ENCODE assay signal across 15 cellular contexts in the genomic region with DNA sequence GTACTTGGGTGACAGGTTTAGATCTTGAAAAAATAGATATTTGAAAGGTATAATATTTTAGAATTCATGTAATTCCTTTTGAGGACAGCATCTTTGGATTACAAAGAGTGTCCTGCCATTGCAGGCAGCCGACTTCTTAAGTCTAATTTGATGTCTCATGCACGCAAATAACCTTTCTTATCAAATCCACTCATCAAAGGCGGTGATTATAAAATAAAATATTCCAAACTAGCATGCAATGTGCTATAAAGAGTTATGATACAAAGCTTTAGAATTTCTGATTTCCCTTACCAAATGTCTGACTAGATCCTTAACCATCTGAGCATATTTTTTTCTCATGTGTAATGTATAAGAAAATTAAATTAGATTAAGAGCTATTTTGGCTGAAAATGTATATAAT.
"Had no signal": no experiment of that assay in that cellular context is flagged by ENCODE, and none has a peak within 500 bp of the region (broad histone marks: within the 10 kb centered on the region; RNA-seq: fewer than 3 reads in every experiment).

No MANE protein-coding gene starts in this region.

- ATAC-seq: activated CD4-positive, CD25-positive, alpha-beta regulatory T cell treated with anti-CD3 and anti-CD28 coated beads, Interleukin-2, amount 50 U/mL, for 24 hours; activated CD8-positive, alpha-beta T cell treated with anti-CD3 and anti-CD28 coated beads for 36 hours had no signal

- H3K4me3 ChIP-seq: Peyer's patch, SJCRH30 had no signal

- DNase-seq: activated CD4-positive, alpha-beta T cell treated with anti-CD3 and anti-CD28 coated beads for 4 hours; activated CD8-positive, alpha-beta memory T cell treated with anti-CD3 and anti-CD28 coated beads, Interleukin-2, amount 50 U/mL, for 4 hours; activated CD8-positive, alpha-beta T cell treated with anti-CD3 and anti-CD28 coated beads for 36 hours; cerebellar nuclear complex; MM.1S; NCI-H1105; NCI-H1436; NCI-H1694 treated with DMSO at 0.1 percent for 48 hours; NCI-H2029 treated with DMSO at 0.1 percent for 48 hours; NCI-H446; NCI-H524; Peyer's patch; Right ventricle myocardium superior; SJCRH30 had no signal

- H3K36me3 ChIP-seq: Peyer's patch, SJCRH30 had no signal

- H3K27me3 ChIP-seq: Peyer's patch, SJCRH30 had no signal

- H3K9me3 ChIP-seq: Peyer's patch, SJCRH30 had no signal

- H3K4me1 ChIP-seq: Peyer's patch, SJCRH30 had no signal
